8 cellular contexts compared by ENCODE assay signal in genomic region chr3:21750831-21751391, GRCh38. TPM values are rescaled to one million over a fixed set of nuclear protein-coding genes. Genes with fewer than 3 reads are reported as not detected.
DNase-seq lines count a peak whose midpoint lies in the region; ATAC-seq and TF ChIP-seq lines count a peak whose summit lies in the region.

ZNF385D (minus strand) TSS chr3:21751210; CDS start chr3:21750916, 294 bp downstream.

- no peak for TF ChIP-seq CTCF in HEK293 (tag by site-specific recombination; IDR thresholded peaks at IDR 0.05)
- no peak for TF ChIP-seq CTCF in brain (conservative IDR thresholded peaks at IDR 0.05)
- TF ChIP-seq CTCF in activated CD8-positive, alpha-beta T cell treated with anti-CD3 and anti-CD28 coated beads for 36 hours (IDR thresholded peaks at IDR 0.05), result no peak

- H3K4me1 ChIP-seq in HEK293 (ENCODE audit: control insufficient read depth, insufficient read depth, low read length), result no peaks in the 10 kb centered on the region
- H3K4me1 ChIP-seq in naive thymus-derived CD4-positive, alpha-beta T cell (ENCODE audit: control insufficient read depth in 2 of 2, insufficient read depth in 2 of 2, low read length in 2 of 2), result no peaks in the 10 kb centered on the region

- H3K36me3 ChIP-seq in HEK293 (ENCODE audit: control insufficient read depth in 2 of 2, insufficient read depth in 1 of 2, low read length in 2 of 2), result no peaks in the 10 kb centered on the region
- H3K36me3 ChIP-seq in naive thymus-derived CD4-positive, alpha-beta T cell (ENCODE audit: control insufficient read depth in 2 of 3, insufficient read depth in 3 of 3, low read length in 3 of 3), result no peaks in the 10 kb centered on the region

- DNase-seq in iPS DF 4.7 (ENCODE audit: extremely low read depth, low spot score) (peak; percentile 46), sciatic nerve (ENCODE audit: low spot score) (peak; percentile 62)
- no peak for DNase-seq in activated CD8-positive, alpha-beta T cell treated with anti-CD3 and anti-CD28 coated beads for 36 hours
- DNase-seq in naive thymus-derived CD4-positive, alpha-beta T cell, result no peak
- DNase-seq in activated T-cell treated with anti-CD3 and anti-CD28 coated beads, Interleukin-2, amount 50 U/mL, for 48 hours, result no peak

- no peaks in the 10 kb centered on the region for H3K9me3 Mint-ChIP-seq in brain
- H3K9me3 Mint-ChIP-seq in activated CD8-positive, alpha-beta T cell treated with anti-CD3 and anti-CD28 coated beads for 36 hours, result peaks cover 3% of the 10 kb centered on the region
- peaks cover 0 to 9% (median 2%) of the 10 kb centered on the region in 11 donors for H3K9me3 Mint-ChIP-seq in naive thymus-derived CD4-positive, alpha-beta T cell

- H3K4me3 ChIP-seq in HEK293 (ENCODE audit: low read depth, low read length), result peak within 1 kb of the TSS; percentile 33
- H3K4me3 ChIP-seq in naive thymus-derived CD4-positive, alpha-beta T cell (ENCODE audit: low read length), result no peak within 1 kb of the TSS

- no peaks in the 10 kb centered on the region for H3K36me3 Mint-ChIP-seq in brain
- H3K36me3 Mint-ChIP-seq in activated CD8-positive, alpha-beta T cell treated with anti-CD3 and anti-CD28 coated beads for 36 hours (ENCODE audit: low read depth), result no peaks in the 10 kb centered on the region
- H3K36me3 Mint-ChIP-seq in naive thymus-derived CD4-positive, alpha-beta T cell, result peaks cover 0 to 6% (median 0%) of the 10 kb centered on the region in 5 donors

- peak within 1 kb of the TSS; percentile 88 to 97 (median 94) for H3K4me3 Mint-ChIP-seq in brain
- H3K4me3 Mint-ChIP-seq in activated CD8-positive, alpha-beta T cell treated with anti-CD3 and anti-CD28 coated beads for 36 hours, result no peak within 1 kb of the TSS
- H3K4me3 Mint-ChIP-seq in naive thymus-derived CD4-positive, alpha-beta T cell, result no peak within 1 kb of the TSS

- POLR2A ChIA-PET in HEK293 (lab: Yijun Ruan, JAX), result no interaction called here
- POLR2A ChIA-PET in activated CD8-positive, alpha-beta T cell treated with anti-CD3 and anti-CD28 coated beads for 36 hours (lab: Charles Lee), result no interaction called here
- POLR2A ChIA-PET in naive thymus-derived CD4-positive, alpha-beta T cell (lab: Charles Lee), result no interaction called here

- H3K4me1 Mint-ChIP-seq in brain, result peaks cover 83% of the 10 kb centered on the region
- no peaks in the 10 kb centered on the region for H3K4me1 Mint-ChIP-seq in activated CD8-positive, alpha-beta T cell treated with anti-CD3 and anti-CD28 coated beads for 36 hours (ENCODE audit: low read depth)
- H3K4me1 Mint-ChIP-seq in naive thymus-derived CD4-positive, alpha-beta T cell, result no peaks in the 10 kb centered on the region

- H3K27ac Mint-ChIP-seq in brain, result peak within 1 kb of the TSS; percentile 68 to 96 (median 90)
- no peak within 1 kb of the TSS for H3K27ac Mint-ChIP-seq in activated CD8-positive, alpha-beta T cell treated with anti-CD3 and anti-CD28 coated beads for 36 hours
- no peak within 1 kb of the TSS for H3K27ac Mint-ChIP-seq in naive thymus-derived CD4-positive, alpha-beta T cell

- peaks cover 8% of the 10 kb centered on the region for H3K27me3 Mint-ChIP-seq in brain
- peaks cover 1% of the 10 kb centered on the region for H3K27me3 Mint-ChIP-seq in activated CD8-positive, alpha-beta T cell treated with anti-CD3 and anti-CD28 coated beads for 36 hours
- peaks cover 5 to 20% (median 6%) of the 10 kb centered on the region in 5 donors for H3K27me3 Mint-ChIP-seq in naive thymus-derived CD4-positive, alpha-beta T cell

- intact Hi-C loops in sciatic nerve (cut with DNase I), result no loop called here
- intact Hi-C loops in activated CD8-positive, alpha-beta T cell treated with anti-CD3 and anti-CD28 coated beads for 36 hours (cut with micrococcal nuclease), result no loop called here
- intact Hi-C loops in naive thymus-derived CD4-positive, alpha-beta T cell (cut with micrococcal nuclease), result no loop called here

- CTCF ChIA-PET in HEK293 (lab: Yijun Ruan, JAX), result no interaction called here
- CTCF ChIA-PET in activated CD8-positive, alpha-beta T cell treated with anti-CD3 and anti-CD28 coated beads for 36 hours (lab: Charles Lee), result no interaction called here
- CTCF ChIA-PET in naive thymus-derived CD4-positive, alpha-beta T cell (lab: Charles Lee), result no interaction called here

- H3K9me3 ChIP-seq in HEK293 (ENCODE audit: control insufficient read depth, insufficient read depth, low read depth, low read length), result no peaks in the 10 kb centered on the region
- no peaks in the 10 kb centered on the region for H3K9me3 ChIP-seq in naive thymus-derived CD4-positive, alpha-beta T cell (ENCODE audit: control insufficient read depth in 2 of 3, low read length in 3 of 3)

- no peak within 1 kb of the TSS for H3K27ac ChIP-seq in HEK293 (ENCODE audit: extremely low read depth, low read depth, low read length)
- no peak within 1 kb of the TSS for H3K27ac ChIP-seq in naive thymus-derived CD4-positive, alpha-beta T cell (ENCODE audit: low read depth, low read length)

- ATAC-seq in sciatic nerve, result peak; percentile 84
- no peak for ATAC-seq in activated CD8-positive, alpha-beta T cell treated with anti-CD3 and anti-CD28 coated beads for 36 hours
- no peak for ATAC-seq in HG02678 (IDR thresholded peaks at IDR 0.05; ENCODE audit: unreplicated experiment)
- no peak for ATAC-seq in naive thymus-derived CD4-positive, alpha-beta T cell

- H3K27me3 ChIP-seq in naive thymus-derived CD4-positive, alpha-beta T cell (ENCODE audit: control insufficient read depth in 2 of 2, insufficient read depth in 2 of 2, low read length in 2 of 2), result no peaks in the 10 kb centered on the region

TF ChIP-seq in HEK293, 187 proteins besides CTCF, POLR2A, EP300 and RAD21:
- TF ChIP-seq ZNF19 (tag by site-specific recombination; IDR thresholded peaks at IDR 0.05; ENCODE audit: low read depth) (no peak), ZNF335 (tag by site-specific recombination; conservative IDR thresholded peaks at IDR 0.05) (peak; percentile 24; the same call in 1 of the 2 replicates)

RNA-seq across cellular contexts. Expression of gene ZNF385D, which starts in this region (rescaled TPM):
- polyA plus RNA-seq in brain (ENCODE audit: insufficient read depth, low read depth, low replicate concordance), result 0.75 TPM
- 32.3 TPM for total RNA-seq in sciatic nerve
- total RNA-seq in activated CD8-positive, alpha-beta T cell treated with anti-CD3 and anti-CD28 coated beads for 36 hours, result not detected
- 1 to 10 TPM in 1 of 5 experiments, under 1 TPM in 1, not detected in 3; 0.03 to 1.1 TPM for total RNA-seq in naive thymus-derived CD4-positive, alpha-beta T cell
- polyA plus RNA-seq in naive thymus-derived CD4-positive, alpha-beta T cell, result not detected

Comparison
In these comparisons a context has a peak if more than half of its experiments do, and no peak if none do; other contexts are left out.
1. RNA of gene ZNF385D (total RNA-seq): 32.3 TPM in sciatic nerve (single experiment); not detected in activated CD8-positive, alpha-beta T cell treated with anti-CD3 and anti-CD28 coated beads for 36 hours and 0.03 to 1.1 TPM in naive thymus-derived CD4-positive, alpha-beta T cell; every median in the first group is over 10 times any median in the second.
2. H3K27ac Mint-ChIP-seq: peak in brain (5 of 5); none in activated CD8-positive, alpha-beta T cell treated with anti-CD3 and anti-CD28 coated beads for 36 hours (single experiment) and naive thymus-derived CD4-positive, alpha-beta T cell (0 of 9).
3. H3K4me3 Mint-ChIP-seq: peak in brain (5 of 5); none in activated CD8-positive, alpha-beta T cell treated with anti-CD3 and anti-CD28 coated beads for 36 hours (single experiment) and naive thymus-derived CD4-positive, alpha-beta T cell (0 of 10).
4. DNase-seq: peak in iPS DF 4.7 (single experiment) and sciatic nerve (single experiment); none in activated CD8-positive, alpha-beta T cell treated with anti-CD3 and anti-CD28 coated beads for 36 hours (single experiment), naive thymus-derived CD4-positive, alpha-beta T cell (0 of 9) and activated T-cell treated with anti-CD3 and anti-CD28 coated beads, Interleukin-2, amount 50 U/mL, for 48 hours (0 of 2).